8 cellular contexts compared by ENCODE assay signal in the genomic region with DNA sequence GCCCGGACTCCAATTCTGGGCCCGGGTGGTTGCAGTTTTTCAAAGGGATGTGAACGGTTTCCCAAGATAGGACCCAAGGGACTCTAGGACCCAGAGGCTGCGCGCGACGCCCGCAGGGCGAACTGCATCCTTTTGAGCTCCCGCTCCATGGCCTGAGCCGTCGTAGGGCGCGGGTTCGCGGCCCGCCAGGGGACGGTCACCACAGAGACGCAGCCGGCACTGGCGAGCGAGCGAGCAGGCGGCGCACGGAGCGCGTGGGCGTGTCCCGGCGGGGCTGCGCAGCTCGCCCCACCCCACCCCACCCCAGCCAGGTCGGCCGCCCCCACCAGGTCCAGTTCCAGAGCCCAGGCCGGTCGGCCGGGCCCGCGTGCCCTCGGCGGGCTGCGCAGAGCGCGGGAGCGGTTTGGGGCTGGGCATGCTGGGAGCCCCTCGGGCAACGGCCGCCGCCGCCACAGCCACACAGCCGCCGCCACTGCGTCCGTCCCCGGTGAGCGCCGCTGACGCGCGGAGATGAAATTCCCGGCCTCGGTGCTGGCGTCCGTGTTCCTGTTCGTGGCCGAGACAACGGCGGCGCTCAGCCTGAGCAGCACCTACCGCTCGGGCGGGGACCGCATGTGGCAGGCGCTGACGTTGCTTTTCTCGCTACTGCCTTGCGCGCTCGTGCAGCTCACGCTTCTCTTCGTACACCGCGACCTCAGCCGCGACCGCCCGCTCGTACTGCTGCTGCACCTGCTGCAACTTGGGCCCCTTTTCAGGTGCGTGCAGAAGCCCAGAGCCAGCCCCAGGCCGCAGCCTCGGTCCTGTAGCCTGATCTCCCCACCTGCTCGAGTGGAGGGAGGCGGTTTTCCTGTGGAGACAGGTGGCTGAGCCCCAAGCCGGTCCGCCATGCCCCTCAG. TPM values are rescaled to one million over a fixed set of nuclear protein-coding genes. Genes with fewer than 3 reads are reported as not detected.
A peak's percentile ranks its signal among the peaks of the same experiment; 100 is the strongest.
DNase-seq lines count a peak whose midpoint lies in the region; ATAC-seq and TF ChIP-seq lines count a peak whose summit lies in the region.

TSS of gene XK (plus strand) at position 340 of the 896 bp plus-strand sequence. CDS start at position 511, 171 bp downstream.

- H3K36me3 ChIP-seq in ectodermal cell (ENCODE audit: control insufficient read depth, insufficient read depth, low read length): no peaks in the 10 kb centered on the region

- no peak within 1 kb of the TSS for H3K27ac ChIP-seq in ectodermal cell (ENCODE audit: insufficient read depth, low read depth, low read length, poor library complexity, severe bottlenecking)

- peaks cover 12% of the 10 kb centered on the region for H3K27me3 ChIP-seq in ectodermal cell (ENCODE audit: control insufficient read depth, insufficient read depth, low read length, poor library complexity, severe bottlenecking)

- CTCF ChIA-PET in HEK293T (lab: Yijun Ruan, JAX): no interaction called here

- no peaks in the 10 kb centered on the region for H3K4me1 ChIP-seq in ectodermal cell (ENCODE audit: control insufficient read depth, insufficient read depth, low read length)

- DNase-seq in GDM1 (lab: John Stamatoyannopoulos, UW) (peak; percentile 13), HEK293T (ENCODE audit: extremely low spot score) (peak; percentile 55), NCI-H2107 (lab: John Stamatoyannopoulos, UW) (peak; percentile 5), lung microvascular endothelial cell (ENCODE audit: low read depth in 2 of 2) (peak; percentile 2 to 14)
- peak; percentile 59 for DNase-seq in activated CD4-positive, alpha-beta T cell treated with anti-CD3 and anti-CD28 coated beads for 48 hours
- DNase-seq in stimulated activated CD8-positive, alpha-beta memory T cell treated with anti-CD3 and anti-CD28 coated beads, Interleukin-15, amount 100 ng/mL, for 24 hours (ENCODE audit: low read depth): peak; percentile 1

- 2 to 5% methylated on average over 71 to 96 of the region's 96 CpGs for WGBS in ectodermal cell, 2 experiments

- peak within 1 kb of the TSS; percentile 30 for H3K4me3 ChIP-seq in ectodermal cell (ENCODE audit: insufficient read depth, low read depth, low read length)

- POLR2A ChIA-PET in HEK293T (lab: Yijun Ruan, JAX): interaction anchor here (0.6 kb wide), 1 partner anchor 11 kb away, joined by 3 read pairs; no protein-coding TSS in a partner anchor

- H3K9me3 ChIP-seq in ectodermal cell (ENCODE audit: control insufficient read depth, low read length): no peaks in the 10 kb centered on the region

- no peak for ATAC-seq in GM21447 (IDR thresholded peaks at IDR 0.05; ENCODE audit: unreplicated experiment)

TF ChIP-seq in HEK293T, 16 proteins besides CTCF, POLR2A, EP300 and RAD21:
- peak; percentile 93 for TF ChIP-seq L3MBTL2 (conservative IDR thresholded peaks at IDR 0.05)
- TF ChIP-seq FOXA1 (IDR thresholded peaks at IDR 0.05): no peak

RNA-seq across cellular contexts. Expression of gene XK, which starts in this region (rescaled TPM):
- polyA plus RNA-seq in ectodermal cell (2013, experiment 1 of 4): 1.4 TPM
- polyA plus RNA-seq in ectodermal cell (2013, experiment 2 of 4): 1.2 TPM
- 0.80 TPM for polyA plus RNA-seq in ectodermal cell (2013, experiment 3 of 4)
- 1.3 TPM for polyA plus RNA-seq in ectodermal cell (2013, experiment 4 of 4)
- not detected in 2 replicates for total RNA-seq in lung microvascular endothelial cell

Comparison
In these comparisons a context has a peak if more than half of its experiments do, and no peak if none do; other contexts are left out.
1. Peak in DNase-seq in lung microvascular endothelial cell; RNA of the gene not detected or under 1 TPM.
2. DNase-seq: peak in every context shown above with its lines; median percentile 59 in activated CD4-positive, alpha-beta T cell treated with anti-CD3 and anti-CD28 coated beads for 48 hours; 55 in HEK293T; 13 in GDM1; 8 in lung microvascular endothelial cell; 5 in NCI-H2107; 1 in stimulated activated CD8-positive, alpha-beta memory T cell treated with anti-CD3 and anti-CD28 coated beads, Interleukin-15, amount 100 ng/mL, for 24 hours.